ENCODE assay signal across 28 cellular contexts in genomic region chr10:102497545-102497944, GRCh38. TPM values are rescaled to one million over a fixed set of nuclear protein-coding genes. Genes with fewer than 3 reads are reported as not detected.
"Had no signal": no experiment of that assay in that cellular context is flagged by ENCODE, and none has a peak within 500 bp of the region (broad histone marks: within the 10 kb centered on the region; RNA-seq: fewer than 3 reads in every experiment).

No MANE protein-coding gene starts in this region.

- H3K27ac Mint-ChIP-seq: memory B cell; naive B cell; natural killer cell treated with Interleukin-12 subunit alpha and Interleukin-12 subunit beta and Interleukin-15 and Interleukin-18, amount 100 ng/mL, for 72 hours; progenitor cell of endocrine pancreas had no signal

- H3K4me3 ChIP-seq: coronary artery, lower lobe of right lung, mucosa of descending colon, pancreas, right atrium auricular region, skin epidermis, spleen, suprapubic skin, transverse colon, vagina had no signal

- DNase-seq: effector memory CD8-positive, alpha-beta T cell; foreskin keratinocyte; hypothalamus; immature natural killer cell; islet precursor cell; kidney glomerular epithelial cell; left ventricle myocardium superior; lower lobe of right lung; naive B cell; pancreas; stimulated activated naive CD4-positive, alpha-beta T cell; stimulated activated naive CD8-positive, alpha-beta T cell treated with anti-CD3 and anti-CD28 coated beads, Interleukin-15, amount 100 ng/mL, for 72 hours; transverse colon had no signal

- H3K36me3 Mint-ChIP-seq: memory B cell; natural killer cell treated with Interleukin-12 subunit alpha and Interleukin-12 subunit beta and Interleukin-15 and Interleukin-18, amount 100 ng/mL, for 72 hours had no signal

- H3K27me3 Mint-ChIP-seq: effector memory CD8-positive, alpha-beta T cell; memory B cell; naive B cell; natural killer cell treated with Interleukin-12 subunit alpha and Interleukin-12 subunit beta and Interleukin-15 and Interleukin-18, amount 100 ng/mL, for 72 hours; progenitor cell of endocrine pancreas; stimulated activated naive CD8-positive, alpha-beta T cell treated with anti-CD3 and anti-CD28 coated beads, Interleukin-15, amount 100 ng/mL, for 72 hours had no signal

- H3K9me3 Mint-ChIP-seq: effector memory CD8-positive, alpha-beta T cell; immature natural killer cell; memory B cell; naive B cell; natural killer cell treated with Interleukin-12 subunit alpha and Interleukin-12 subunit beta and Interleukin-15 and Interleukin-18, amount 100 ng/mL, for 72 hours; neural crest cell; stimulated activated naive CD8-positive, alpha-beta T cell treated with anti-CD3 and anti-CD28 coated beads, Interleukin-15, amount 100 ng/mL, for 72 hours had no signal

- H3K4me3 Mint-ChIP-seq: immature natural killer cell; memory B cell; natural killer cell treated with Interleukin-12 subunit alpha and Interleukin-12 subunit beta and Interleukin-15 and Interleukin-18, amount 100 ng/mL, for 72 hours; neural crest cell; stimulated activated naive CD8-positive, alpha-beta T cell treated with anti-CD3 and anti-CD28 coated beads, Interleukin-15, amount 100 ng/mL, for 72 hours had no signal

- H3K27me3 ChIP-seq: foreskin keratinocyte, neutrophil, pancreas, right atrium auricular region, spleen, suprapubic skin, transverse colon, vagina had no signal

- H3K36me3 ChIP-seq: pancreas, right atrium auricular region, transverse colon, vagina had no signal

- ATAC-seq: effector memory CD8-positive, alpha-beta T cell; esophagus mucosa; foreskin keratinocyte; left ventricle myocardium superior; lower lobe of right lung; mucosa of descending colon; natural killer cell treated with Interleukin-12 subunit alpha and Interleukin-12 subunit beta and Interleukin-15 and Interleukin-18, amount 100 ng/mL, for 72 hours; pancreas; stimulated activated naive CD8-positive, alpha-beta T cell treated with anti-CD3 and anti-CD28 coated beads, Interleukin-15, amount 100 ng/mL, for 72 hours had no signal

- H3K27ac ChIP-seq: coronary artery, foreskin keratinocyte, lower lobe of right lung, neutrophil, pancreas, right atrium auricular region, spleen, suprapubic skin, vagina had no signal

- H3K9me3 ChIP-seq: lower lobe of right lung, mucosa of descending colon, neutrophil, pancreas, right atrium auricular region, spleen, suprapubic skin, transverse colon, vagina had no signal

RNA-seq across cellular contexts. Expression of gene C10orf95, which starts 46.2 kb away (rescaled TPM):
- total RNA-seq: dermis microvascular lymphatic vessel endothelial cell, left ventricle myocardium superior, right atrium auricular region, vagina had no signal
- polyA plus RNA-seq: fibroblast of lung had no signal
